Comparison of ENCODE assay signal across 24 cellular contexts in genomic region chr2:198456418-198456817, GRCh38.
A peak's percentile ranks its signal among the peaks of the same experiment; 100 is the strongest.
DNase-seq lines count a peak whose midpoint lies in the region; TF ChIP-seq lines count a peak whose summit lies in the region.
"Had no signal": no experiment of that assay in that cellular context is flagged by ENCODE, and none has a peak within 500 bp of the region (broad histone marks: within the 10 kb centered on the region; RNA-seq: fewer than 3 reads in every experiment).

No MANE protein-coding gene starts in this region.

- H3K27me3 ChIP-seq in GM23248 (replicated peaks; ENCODE audit: insufficient read depth) (no peaks in the 10 kb centered on the region), adipocyte (replicated peaks; ENCODE audit: control insufficient read depth, insufficient read depth, low read length) (no peaks in the 10 kb centered on the region), neural progenitor cell (no peaks in the 10 kb centered on the region)
- H3K27me3 ChIP-seq: BLaER1, SJSA1 had no signal

- no peaks in the 10 kb centered on the region for H3K79me2 ChIP-seq in GM23248 (ENCODE audit: insufficient read depth)
- no peaks in the 10 kb centered on the region for H3K79me2 ChIP-seq in neural progenitor cell (ENCODE audit: low read depth)

- no peaks in the 10 kb centered on the region for H3K9me3 Mint-ChIP-seq in neural progenitor cell
- H3K9me3 Mint-ChIP-seq: H9 had no signal

- TF ChIP-seq CTCF in AG10803 (conservative IDR thresholded peaks at IDR 0.05; ENCODE audit: low read length) (no peak), neural progenitor cell (IDR thresholded peaks at IDR 0.05) (no peak), lower leg skin (IDR thresholded peaks at IDR 0.05) (no peak)

- WGBS in GM23248 (ENCODE audit: low coverage in 1 of 2, low lambda C conversion rate in 2 of 2, missing lambda C conversion rate in 2 of 2), 2 experiments, result 11 to 14% methylated on average over 2 of the region's 2 CpGs
- 50 to 54% methylated on average over 2 of the region's 2 CpGs for WGBS in lower leg skin, 2 donors

- H3K27ac ChIP-seq in GM23248 (no peak overlapping the region), neural progenitor cell (no peak overlapping the region)
- H3K27ac ChIP-seq: BLaER1, KMS-11, SJSA1 had no signal

- H3F3A ChIP-seq in GM23248 (ENCODE audit: insufficient read depth) (no peaks in the 10 kb centered on the region), neural progenitor cell (ENCODE audit: low read depth) (no peaks in the 10 kb centered on the region)

- H3K9ac ChIP-seq in GM23248 (no peak overlapping the region), adipocyte (ENCODE audit: low read length) (no peak overlapping the region), neural progenitor cell (no peak overlapping the region)
- H3K9ac ChIP-seq: BLaER1, KMS-11 had no signal

- TF ChIP-seq POLR2A in lower leg skin (IDR thresholded peaks at IDR 0.05), result no peak

- no peaks in the 10 kb centered on the region for H3K4me1 Mint-ChIP-seq in neural progenitor cell
- H3K4me1 Mint-ChIP-seq: CD4-positive, alpha-beta memory T cell; H9 had no signal

- H3K4me3 ChIP-seq in AG10803 (ENCODE audit: low read length), result no peak overlapping the region
- no peak overlapping the region for H3K4me3 ChIP-seq in GM23248
- H3K4me3 ChIP-seq in adipocyte (ENCODE audit: low read length), result no peak overlapping the region
- no peak overlapping the region for H3K4me3 ChIP-seq in neural progenitor cell
- H3K4me3 ChIP-seq in lower leg skin (ENCODE audit: low read depth, poor library complexity, severe bottlenecking), result no peak overlapping the region
- H3K4me3 ChIP-seq: BLaER1, SJSA1 had no signal

- no peaks in the 10 kb centered on the region for H3K9me2 ChIP-seq in GM23248 (ENCODE audit: insufficient read depth)

- H3K4me1 ChIP-seq in GM23248 (ENCODE audit: insufficient read depth) (peaks cover 9% of the 10 kb centered on the region; the same call in 1 of the 2 replicates), adipocyte (ENCODE audit: control insufficient read depth, insufficient read depth, low read length) (no peaks in the 10 kb centered on the region), neural progenitor cell (no peaks in the 10 kb centered on the region)
- H3K4me1 ChIP-seq: BLaER1, Caco-2, SJSA1 had no signal

- peak; percentile 50 for DNase-seq in AG10803 (ENCODE audit: low read depth)
- DNase-seq in GM23248, result peak; percentile 77
- DNase-seq in adipocyte (ENCODE audit: low read depth), result peak; percentile 35
- no peak for DNase-seq in neural progenitor cell (ENCODE audit: low spot score)
- no peak for DNase-seq in lower leg skin (ENCODE audit: low spot score in 2 of 2)
- DNase-seq in cardiac septum (ENCODE audit: low spot score), result no peak
- no peak for DNase-seq in activated T-cell treated with anti-CD3 and anti-CD28 coated beads, Interleukin-2, amount 50 U/mL, for 48 hours
- no peak for DNase-seq in NCI-H1105 (lab: John Stamatoyannopoulos, UW)
- DNase-seq: Caco-2; CD4-positive, alpha-beta memory T cell; DND-41; GDM1; H9; NCI-H1092 treated with DMSO at 0.1 percent for 48 hours; NCI-H146; NCI-H2029 treated with DMSO at 0.1 percent for 48 hours; NCI-H2171; NCI-H345; NCI-H524 treated with DMSO at 0.1 percent for 48 hours; OCI-M1; T-helper 1 cell had no signal

- no peaks in the 10 kb centered on the region for H4K20me1 ChIP-seq in GM23248 (ENCODE audit: insufficient read depth)
- no peaks in the 10 kb centered on the region for H4K20me1 ChIP-seq in neural progenitor cell (ENCODE audit: low read depth)
- H4K20me1 ChIP-seq: BLaER1 had no signal

- intact Hi-C loops in lower leg skin (cut with DNase I; ENCODE audit: low total_unique reads), result no loop called here
- intact Hi-C loops in cardiac septum (cut with DNase I), result no loop called here

- no peaks in the 10 kb centered on the region for H3K27me3 Mint-ChIP-seq in neural progenitor cell (ENCODE audit: insufficient read depth, low read depth)
- H3K27me3 Mint-ChIP-seq: CD4-positive, alpha-beta memory T cell had no signal

- H3K36me3 Mint-ChIP-seq in neural progenitor cell, result no peaks in the 10 kb centered on the region
- H3K36me3 Mint-ChIP-seq: CD4-positive, alpha-beta memory T cell had no signal

- H3K36me3 ChIP-seq in GM23248 (ENCODE audit: low read depth) (no peaks in the 10 kb centered on the region), adipocyte (ENCODE audit: control insufficient read depth, insufficient read depth, low read length, severe bottlenecking) (no peaks in the 10 kb centered on the region), neural progenitor cell (no peaks in the 10 kb centered on the region)
- H3K36me3 ChIP-seq: BLaER1, SJSA1 had no signal

- H3K9me3 ChIP-seq in GM23248 (ENCODE audit: low read depth) (no peaks in the 10 kb centered on the region), adipocyte (ENCODE audit: control insufficient read depth, low read length) (no peaks in the 10 kb centered on the region), neural progenitor cell (ENCODE audit: low read depth) (no peaks in the 10 kb centered on the region)
- H3K9me3 ChIP-seq: BLaER1, Caco-2, SJSA1 had no signal

- H3K4me2 ChIP-seq in GM23248 (ENCODE audit: unreplicated experiment) (peak overlapping the region; percentile 17), neural progenitor cell (no peak overlapping the region)
- H3K4me2 ChIP-seq: BLaER1, KMS-11 had no signal

- no peak overlapping the region for H3K4me3 Mint-ChIP-seq in neural progenitor cell
- H3K4me3 Mint-ChIP-seq: H9 had no signal

- in situ Hi-C loops in GM23248 (cut with MboI), result no loop called here

- H2AFZ ChIP-seq in GM23248 (no peak overlapping the region), neural progenitor cell (replicated peaks) (peak overlapping the region; percentile 6)

- no peak overlapping the region for H3K27ac Mint-ChIP-seq in neural progenitor cell
- H3K27ac Mint-ChIP-seq: CD4-positive, alpha-beta memory T cell; H9 had no signal

Comparison
In these comparisons a context has a peak if more than half of its experiments do, and no peak if none do; other contexts are left out.
1. DNase-seq: peak in AG10803 (single experiment), GM23248 (single experiment) and adipocyte (single experiment); none in neural progenitor cell (single experiment), lower leg skin (0 of 2), cardiac septum (single experiment), activated T-cell treated with anti-CD3 and anti-CD28 coated beads, Interleukin-2, amount 50 U/mL, for 48 hours (0 of 2) and NCI-H1105 (single experiment).